9 cellular contexts compared by ENCODE assay signal in the genomic region with DNA sequence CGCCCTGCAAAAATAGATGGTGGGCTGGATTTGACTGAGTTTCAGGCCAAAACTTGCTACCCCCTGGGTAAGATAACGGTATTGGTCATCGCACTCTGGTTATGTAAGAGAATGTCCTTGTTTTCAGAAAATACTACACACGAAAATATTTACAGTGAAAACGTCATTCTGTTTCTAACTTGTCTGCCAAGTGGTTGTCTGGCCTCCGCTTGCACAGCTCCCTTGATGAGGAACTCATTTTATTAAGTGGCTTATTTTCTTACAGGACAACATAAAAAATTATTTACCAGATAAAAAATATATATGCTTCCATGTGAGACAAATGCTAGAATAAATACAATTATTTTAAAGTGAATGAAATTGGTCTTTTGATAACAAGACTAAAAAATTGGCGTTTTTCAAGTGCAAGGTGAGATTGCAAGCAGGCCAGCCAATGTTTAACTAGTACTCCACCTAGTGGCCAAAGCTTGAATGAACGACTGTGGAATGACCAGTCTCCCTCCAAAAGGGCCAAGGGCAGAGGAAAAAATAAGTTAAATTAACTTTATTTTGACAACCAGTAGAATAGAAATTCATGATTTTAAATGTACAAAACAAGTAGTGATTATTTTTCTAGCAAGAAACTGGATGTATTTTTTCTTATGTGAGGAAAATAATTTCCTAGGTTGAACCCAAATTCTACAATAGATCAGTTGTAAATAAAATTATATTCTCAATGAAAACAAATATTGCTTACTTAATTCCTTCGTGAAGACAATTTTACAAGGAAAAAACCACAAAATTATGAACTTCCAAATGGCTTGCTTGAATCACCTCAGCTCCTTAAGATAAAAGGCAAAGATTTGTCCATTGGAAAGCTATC.
A peak's percentile ranks its signal among the peaks of the same experiment; 100 is the strongest.
DNase-seq lines count a peak whose midpoint lies in the region; ATAC-seq, FAIRE-seq and TF ChIP-seq lines count a peak whose summit lies in the region.
"Had no signal": no experiment of that assay in that cellular context is flagged by ENCODE, and none has a peak within 500 bp of the region (broad histone marks: within the 10 kb centered on the region; RNA-seq: fewer than 3 reads in every experiment).

No MANE protein-coding gene starts in this region.

- H3K9me3 ChIP-seq in MM.1S (replicated peaks; ENCODE audit: insufficient read depth, low read length) (no peaks in the 10 kb centered on the region), thoracic aorta (no peaks in the 10 kb centered on the region)

- H4K20me1 ChIP-seq in MM.1S (ENCODE audit: insufficient read depth, low read length) = no peaks in the 10 kb centered on the region
- H4K20me1 ChIP-seq: BLaER1 treated with 17β-estradiol and CSF1 and Interleukin-3, amounts not matched to agents 10 nM and 100 nM had no signal

- H3K4me3 ChIP-seq in MM.1S (ENCODE audit: low read length) (no peak overlapping the region), thoracic aorta (no peak overlapping the region)
- H3K4me3 ChIP-seq: BLaER1 treated with 17β-estradiol and CSF1 and Interleukin-3, amounts not matched to agents 10 nM and 100 nM had no signal

- ATAC-seq in thoracic aorta (ENCODE audit: insufficient number of reproducible peaks, low FRiP score, low read depth) = no peak

- FAIRE-seq in TTC549 (lab: Jason Lieb, UNC) = peak; percentile 90

- H3K27me3 ChIP-seq in MM.1S (replicated peaks; ENCODE audit: insufficient read depth, low read length) (no peaks in the 10 kb centered on the region), thoracic aorta (replicated peaks; ENCODE audit: insufficient read depth) (no peaks in the 10 kb centered on the region)
- H3K27me3 ChIP-seq: BLaER1 treated with 17β-estradiol and CSF1 and Interleukin-3, amounts not matched to agents 10 nM and 100 nM had no signal

- H3K9ac ChIP-seq in MM.1S (ENCODE audit: low read length) = no peak overlapping the region
- H3K9ac ChIP-seq: BLaER1 treated with 17β-estradiol and CSF1 and Interleukin-3, amounts not matched to agents 10 nM and 100 nM had no signal

- H3K27ac ChIP-seq in MM.1S (ENCODE audit: low read length) (no peak overlapping the region), thoracic aorta (no peak overlapping the region)
- H3K27ac ChIP-seq: BLaER1 treated with 17β-estradiol and CSF1 and Interleukin-3, amounts not matched to agents 10 nM and 100 nM had no signal

- DNase-seq in NCI-H1436 (lab: John Stamatoyannopoulos, UW) (peak; percentile 29), NCI-H1436 treated with DMSO at 0.1 percent for 48 hours (lab: John Stamatoyannopoulos, UW) (no peak), GM20000 (ENCODE audit: low spot score) (peak; percentile 59), MM.1S (peak; percentile 62), medulla oblongata (ENCODE audit: extremely low spot score) (peak; percentile 80), thoracic aorta (ENCODE audit: low spot score) (peak; percentile 4)
- DNase-seq in effector CD4-positive, alpha-beta T cell = peak; percentile 49

- H3K9me2 ChIP-seq in MM.1S (replicated peaks; ENCODE audit: insufficient read depth, low read length) = no peaks in the 10 kb centered on the region

- peak; percentile 64 for TF ChIP-seq CTCF in GM20000 (IDR thresholded peaks at IDR 0.05; ENCODE audit: extremely low read depth, missing control alignments)
- TF ChIP-seq CTCF in MM.1S (IDR thresholded peaks at IDR 0.05; ENCODE audit: low read length) = peak; percentile 81
- peak; percentile 84 for TF ChIP-seq CTCF in thoracic aorta (IDR thresholded peaks at IDR 0.05)

- H3F3A ChIP-seq in MM.1S (ENCODE audit: insufficient read depth, low read length) = no peaks in the 10 kb centered on the region

- H3K79me2 ChIP-seq in MM.1S (ENCODE audit: low read length) = no peaks in the 10 kb centered on the region

- H3K36me3 ChIP-seq in MM.1S (replicated peaks; ENCODE audit: insufficient read depth, low read length) (no peaks in the 10 kb centered on the region), thoracic aorta (no peaks in the 10 kb centered on the region)
- H3K36me3 ChIP-seq: BLaER1 treated with 17β-estradiol and CSF1 and Interleukin-3, amounts not matched to agents 10 nM and 100 nM had no signal

- H3K4me2 ChIP-seq in MM.1S (ENCODE audit: low read depth, low read length) = no peak overlapping the region
- H3K4me2 ChIP-seq: BLaER1 treated with 17β-estradiol and CSF1 and Interleukin-3, amounts not matched to agents 10 nM and 100 nM had no signal

- no peaks in the 10 kb centered on the region for H3K4me1 ChIP-seq in MM.1S (ENCODE audit: low read length)
- no peaks in the 10 kb centered on the region for H3K4me1 ChIP-seq in thoracic aorta (ENCODE audit: control insufficient read depth in 1 of 2, low read depth in 2 of 2)

- no peak overlapping the region for H2AFZ ChIP-seq in MM.1S (ENCODE audit: low read length)
